12 cellular contexts compared by ENCODE assay signal in genomic region chr2:215845839-215846586, GRCh38.
DNase-seq lines count a peak whose midpoint lies in the region; ATAC-seq and TF ChIP-seq lines count a peak whose summit lies in the region.
"Had no signal": no experiment of that assay in that cellular context is flagged by ENCODE, and none has a peak within 500 bp of the region (broad histone marks: within the 10 kb centered on the region; RNA-seq: fewer than 3 reads in every experiment).

No MANE protein-coding gene starts in this region.

- TF ChIP-seq POLR2A in ovary (IDR thresholded peaks at IDR 0.05) = no peak

- WGBS in ovary, 3 donors = 78 to 83% (median 81%) methylated on average over 8 of the region's 8 CpGs

- ATAC-seq in GM18907 (IDR thresholded peaks at IDR 0.05; ENCODE audit: unreplicated experiment) = peak; percentile 81
- ATAC-seq in GM21737 (IDR thresholded peaks at IDR 0.05; ENCODE audit: unreplicated experiment) = peak; percentile 61
- peak; percentile 79 for ATAC-seq in HG03442 (IDR thresholded peaks at IDR 0.05; ENCODE audit: unreplicated experiment)
- ATAC-seq: GM23338 had no signal

- intact Hi-C loops in dorsolateral prefrontal cortex (cut with DNase I) = no loop called here
- intact Hi-C loops in ovary (cut with DNase I) = loop anchor here in 1 of 4 donors (10.0 kb wide), 1 partner anchor 391 kb away; no protein-coding TSS in a partner anchor

- no peaks in the 10 kb centered on the region for H3K9me3 ChIP-seq in ovary
- no peaks in the 10 kb centered on the region for H3K9me3 ChIP-seq in effector memory CD4-positive, alpha-beta T cell (ENCODE audit: control insufficient read depth, low read length)
- H3K9me3 ChIP-seq: Peyer's patch had no signal

- no peaks in the 10 kb centered on the region for H3K27me3 ChIP-seq in dorsolateral prefrontal cortex
- no peaks in the 10 kb centered on the region for H3K27me3 ChIP-seq in ovary
- no peaks in the 10 kb centered on the region for H3K27me3 ChIP-seq in effector memory CD4-positive, alpha-beta T cell (replicated peaks; ENCODE audit: control insufficient read depth, insufficient read depth, low read length, poor library complexity, severe bottlenecking)
- H3K27me3 ChIP-seq: Peyer's patch had no signal

- peaks cover 4% of the 10 kb centered on the region for H3K4me1 ChIP-seq in ovary (ENCODE audit: insufficient read depth)
- H3K4me1 ChIP-seq in effector memory CD4-positive, alpha-beta T cell (ENCODE audit: control insufficient read depth, insufficient read depth, low read length, poor library complexity, severe bottlenecking) = no peaks in the 10 kb centered on the region
- H3K4me1 ChIP-seq: Peyer's patch had no signal

- no peaks in the 10 kb centered on the region for H3K36me3 ChIP-seq in ovary
- H3K36me3 ChIP-seq in effector memory CD4-positive, alpha-beta T cell (ENCODE audit: control insufficient read depth, insufficient read depth, low read length) = no peaks in the 10 kb centered on the region
- H3K36me3 ChIP-seq: Peyer's patch had no signal

- H3K27ac ChIP-seq in dorsolateral prefrontal cortex (no peak overlapping the region), ovary (no peak overlapping the region)
- H3K27ac ChIP-seq in effector memory CD4-positive, alpha-beta T cell (ENCODE audit: insufficient read depth, low read length, poor library complexity, severe bottlenecking) = no peak overlapping the region
- H3K27ac ChIP-seq: Peyer's patch had no signal

- TF ChIP-seq EP300 in ovary (IDR thresholded peaks at IDR 0.05) = no peak

- peak overlapping the region in 1 of 59 donors; percentile 8 for H3K4me3 ChIP-seq in dorsolateral prefrontal cortex
- no peak overlapping the region for H3K4me3 ChIP-seq in ovary
- no peak overlapping the region for H3K4me3 ChIP-seq in effector memory CD4-positive, alpha-beta T cell (ENCODE audit: insufficient read depth, low read depth, low read length, poor library complexity, severe bottlenecking)
- H3K4me3 ChIP-seq: GM23338, Peyer's patch had no signal

- peak; percentile 19 for DNase-seq in medulla oblongata (ENCODE audit: extremely low spot score)
- DNase-seq in dorsolateral prefrontal cortex = no peak
- no peak for DNase-seq in ovary
- no peak for DNase-seq in effector memory CD4-positive, alpha-beta T cell
- no peak for DNase-seq in stimulated activated CD4-positive, alpha-beta T cell treated with anti-CD3 and anti-CD28 coated beads, Interleukin-12 subunit alpha, Interleukin-12 subunit beta, amount 100 ng/mL, for 4 hours
- DNase-seq: DMS153, Peyer's patch, substantia nigra had no signal

- TF ChIP-seq CTCF in dorsolateral prefrontal cortex (IDR thresholded peaks at IDR 0.05 in 54 of 56, conservative IDR thresholded peaks at IDR 0.05 in 2 of 56; ENCODE audit: low read depth in 1 of 56, partially characterized antibody in 56 of 56) (no peak), ovary (IDR thresholded peaks at IDR 0.05) (no peak)
